14 cellular contexts compared by ENCODE assay signal in the genomic region with DNA sequence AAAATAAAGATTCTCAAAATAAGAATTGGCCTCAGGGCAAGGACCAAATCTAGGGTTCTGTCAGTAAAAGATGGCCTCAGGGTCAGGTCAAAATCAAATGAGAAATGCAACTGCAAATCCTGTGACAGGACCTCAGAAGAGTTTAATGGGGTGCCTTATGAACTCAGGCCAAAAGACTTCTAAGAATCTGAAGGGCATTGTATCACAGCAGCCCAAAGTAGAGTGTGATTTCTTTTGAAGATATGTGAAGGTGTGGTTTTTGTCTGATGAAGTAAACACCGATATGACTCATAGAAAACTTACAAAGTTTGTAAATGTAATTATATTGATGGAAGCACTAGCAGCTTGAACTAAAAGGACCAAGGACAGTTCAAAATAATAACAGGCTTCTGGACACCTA.
"Had no signal": no experiment of that assay in that cellular context is flagged by ENCODE, and none has a peak within 500 bp of the region (broad histone marks: within the 10 kb centered on the region; RNA-seq: fewer than 3 reads in every experiment).

No MANE protein-coding gene starts in this region.

- DNase-seq: activated CD4-positive, alpha-beta T cell treated with anti-CD3 and anti-CD28 coated beads, Interleukin-2, amount 10 ng/mL, durations not matched to agents 7 days and 5 days; activated naive CD4-positive, alpha-beta T cell; aorta; dermis blood vessel endothelial cell; left lung; mucosa of descending colon; naive thymus-derived CD8-positive, alpha-beta T cell; retina; stimulated activated CD4-positive, alpha-beta T cell treated with anti-CD3 and anti-CD28 coated beads, Interleukin-4, amount 100 ng/mL, for 24 hours; stimulated activated naive CD4-positive, alpha-beta T cell; substantia nigra had no signal

- ATAC-seq: left lung; mucosa of descending colon; naive thymus-derived CD8-positive, alpha-beta T cell had no signal

- H3K4me1 ChIP-seq: left lung, tibial nerve, vagina had no signal

- H3K4me3 ChIP-seq: left lung, mucosa of descending colon, tibial nerve, vagina had no signal

- FAIRE-seq: islet of Langerhans had no signal

- H3K27me3 ChIP-seq: left lung, tibial nerve, vagina had no signal

- H3K27ac ChIP-seq: left lung, tibial nerve, vagina had no signal

- H3K9me3 ChIP-seq: left lung, mucosa of descending colon, tibial nerve, vagina had no signal

- H3K36me3 ChIP-seq: left lung, tibial nerve, vagina had no signal
